17 cellular contexts compared by ENCODE assay signal in the genomic region with DNA sequence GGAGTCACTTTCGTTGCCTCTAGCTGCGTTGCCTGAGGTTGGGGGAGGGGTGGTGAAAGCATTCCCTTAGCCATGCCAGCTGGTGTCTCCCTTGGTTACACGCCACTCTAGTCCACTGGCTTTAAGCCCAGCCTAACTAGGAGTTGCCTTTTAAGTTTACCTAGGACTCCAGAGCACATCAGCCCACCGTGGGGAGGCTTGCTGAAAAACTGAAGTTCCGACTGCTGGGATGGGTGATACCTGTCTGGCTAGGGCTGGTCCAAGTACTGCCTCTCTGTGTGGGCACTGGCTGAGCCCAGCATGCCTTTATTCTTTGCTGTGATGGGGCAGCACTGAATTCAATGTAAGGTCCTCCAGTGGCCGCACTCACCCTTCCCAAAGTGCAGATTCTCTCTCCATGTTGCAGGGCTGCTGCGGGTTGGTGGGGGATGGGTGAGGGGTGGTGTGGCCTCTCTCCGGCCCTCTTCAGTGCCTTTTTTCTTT. TPM values are rescaled to one million over a fixed set of nuclear protein-coding genes. Genes with fewer than 3 reads are reported as not detected.
DNase-seq lines count a peak whose midpoint lies in the region; ATAC-seq, FAIRE-seq and TF ChIP-seq lines count a peak whose summit lies in the region.
"Had no signal": no experiment of that assay in that cellular context is flagged by ENCODE, and none has a peak within 500 bp of the region (broad histone marks: within the 10 kb centered on the region; RNA-seq: fewer than 3 reads in every experiment).

No MANE protein-coding gene starts in this region.

- H3K4me2 ChIP-seq in H1 (ENCODE audit: insufficient read depth in 1 of 2, low read depth in 2 of 2, low read length in 2 of 2): peak overlapping the region; percentile 49 to 55

- WGBS in H1 (ENCODE audit: extremely low coverage in 1 of 2, insufficient coverage in 1 of 2, insufficient read length in 1 of 2, insufficient replicate concordance in 2 of 2, low coverage in 1 of 2, low lambda C conversion rate in 2 of 2, missing lambda C conversion rate in 1 of 2), 2 experiments: 64% methylated on average over 8 of the region's 8 CpGs; no CpG with 5 or more reads in 1 of the 2 experiments
- WGBS in stomach, 5 donors: 56 to 71% (median 64%) methylated on average over 7 to 8 of the region's 8 CpGs

- H3K79me1 ChIP-seq in H1 (ENCODE audit: low read depth, low read length): no peaks in the 10 kb centered on the region

- H2BK120ac ChIP-seq in H1 (replicated peaks; ENCODE audit: low read depth, low read length): peak overlapping the region; percentile 33

- POLR2A ChIA-PET in H1 (lab: Charles Lee; ENCODE audit: partially characterized antibody): interaction anchor here (0.5 kb wide), 1 partner anchor 84 kb away, joined by 3 read pairs; no protein-coding TSS in a partner anchor

- TF ChIP-seq RAD21 in H1 (IDR thresholded peaks at IDR 0.05 in 1 of 2, conservative IDR thresholded peaks at IDR 0.05 in 1 of 2; ENCODE audit: low read depth in 2 of 2, low read length in 2 of 2): no peak

- peak overlapping the region; percentile 88; the same call in 1 of the 2 replicates for H2BK12ac ChIP-seq in H1 (ENCODE audit: low read depth, low read length)

- H3K27me3 ChIP-seq in H1 (replicated peaks in 1 of 4; ENCODE audit: control insufficient read depth in 3 of 4, extremely low read depth in 1 of 4, insufficient read depth in 3 of 4, low read length in 3 of 4) (no peaks in the 10 kb centered on the region; a peak in 3 of 7 replicates), stomach (no peaks in the 10 kb centered on the region)
- H3K27me3 ChIP-seq: pancreas, Peyer's patch had no signal

- no peak overlapping the region for H4K8ac ChIP-seq in H1 (ENCODE audit: extremely low read depth, insufficient read depth, low read length)

- FAIRE-seq in H1 (lab: Jason Lieb, UNC): no peak
- FAIRE-seq: endothelial cell of umbilical vein, kidney, pancreas had no signal

- peak overlapping the region; percentile 54; the same call in 1 of the 2 replicates for H2BK5ac ChIP-seq in H1 (ENCODE audit: low read depth, low read length)

- ATAC-seq in HG03097 (IDR thresholded peaks at IDR 0.05; ENCODE audit: low FRiP score, unreplicated experiment): no peak
- ATAC-seq: mucosa of descending colon; pancreas; stimulated activated naive CD8-positive, alpha-beta T cell treated with anti-CD3 and anti-CD28 coated beads, Interleukin-15, amount 100 ng/mL, for 72 hours had no signal

- no peak overlapping the region for H3K4ac ChIP-seq in H1 (replicated peaks; ENCODE audit: insufficient read length, low read depth, low read length)

- no peak overlapping the region for H3K23ac ChIP-seq in H1 (ENCODE audit: insufficient read length)

- peak overlapping the region; percentile 84 for H3K18ac ChIP-seq in H1 (ENCODE audit: extremely low read depth, low read length)

- peak overlapping the region; percentile 77 for H4K91ac ChIP-seq in H1 (replicated peaks; ENCODE audit: insufficient read length, low read length)

- H3K9ac ChIP-seq in H1 (replicated peaks in 1 of 4; ENCODE audit: extremely low read depth in 1 of 4, low read depth in 3 of 4, low read length in 3 of 4): no peak overlapping the region

- peak overlapping the region; percentile 48 for H2AFZ ChIP-seq in H1 (ENCODE audit: low read length)

- H2AK5ac ChIP-seq in H1 (ENCODE audit: low read depth, low read length): no peak overlapping the region

- H4K5ac ChIP-seq in H1 (ENCODE audit: insufficient read length, low read depth, low read length): no peak overlapping the region

- CTCF ChIA-PET in H1 (lab: Charles Lee; ENCODE audit: partially characterized antibody): interaction anchor here (0.7 to 4.4 kb wide), 13 partner anchors 9 to 119 kb away, joined by 3 to 39 read pairs (median 4); a partner anchor contains a TSS

- H3K4me1 ChIP-seq in H1 (replicated peaks in 1 of 4; ENCODE audit: control insufficient read depth in 3 of 4, insufficient read depth in 4 of 4, low read length in 3 of 4) (peaks cover 4 to 12% (median 9%) of the 10 kb centered on the region in 4 experiments), stomach (no peaks in the 10 kb centered on the region)
- H3K4me1 ChIP-seq: pancreas, Peyer's patch had no signal

- H4K20me1 ChIP-seq in H1 (replicated peaks in 1 of 2; ENCODE audit: control insufficient read depth in 1 of 2, insufficient read depth in 2 of 2, low read length in 2 of 2): no peaks in the 10 kb centered on the region

- TF ChIP-seq EP300 in H1 (IDR thresholded peaks at IDR 0.05; ENCODE audit: borderline replicate concordance in 1 of 2, low read depth in 2 of 2, low read length in 2 of 2) (no peak), stomach (IDR thresholded peaks at IDR 0.05) (no peak)

- H3K36me3 ChIP-seq in H1 (ENCODE audit: control insufficient read depth in 2 of 4, insufficient read depth in 4 of 4, low read length in 3 of 4) (no peaks in the 10 kb centered on the region), stomach (no peaks in the 10 kb centered on the region)
- H3K36me3 ChIP-seq: pancreas, Peyer's patch had no signal

- no peaks in the 10 kb centered on the region for H3K9me3 ChIP-seq in H1 (ENCODE audit: insufficient read depth in 2 of 2, low read depth in 1 of 2, low read length in 1 of 2)
- peaks cover 0 to 5% (median 0%) of the 10 kb centered on the region in 4 donors for H3K9me3 ChIP-seq in stomach
- H3K9me3 ChIP-seq: mucosa of descending colon, pancreas, Peyer's patch had no signal

- no peak overlapping the region for H2BK15ac ChIP-seq in H1 (ENCODE audit: low read length)

- intact Hi-C loops in stomach (cut with DNase I; ENCODE audit: low total_unique reads): no loop called here

- no peak overlapping the region for H3K56ac ChIP-seq in H1 (replicated peaks; ENCODE audit: insufficient read length, low read depth, low read length)

- H3K27ac ChIP-seq in H1 (ENCODE audit: low read depth, low read length): no peak overlapping the region
- no peak overlapping the region for H3K27ac ChIP-seq in stomach
- H3K27ac ChIP-seq: pancreas, Peyer's patch had no signal

- no peak for TF ChIP-seq CTCF in H1 (IDR thresholded peaks at IDR 0.05; ENCODE audit: control extremely low read depth in 1 of 3, insufficient read depth in 1 of 3, low read depth in 1 of 3, low read length in 3 of 3)
- no peak for TF ChIP-seq CTCF in stomach (IDR thresholded peaks at IDR 0.05)

- peak; percentile 48 for DNase-seq in activated CD8-positive, alpha-beta memory T cell treated with anti-CD3 and anti-CD28 coated beads for 24 hours
- no peak for DNase-seq in activated CD8-positive, alpha-beta memory T cell treated with anti-CD3 and anti-CD28 coated beads, Interleukin-2, amount 50 U/mL, for 4 hours
- peak; percentile 68 for DNase-seq in NCI-H2171 (lab: John Stamatoyannopoulos, UW)
- DNase-seq in H1 (ENCODE audit: low read depth in 1 of 2, low spot score in 2 of 2): peak in 1 of 2 experiments; percentile 61
- DNase-seq in stomach: peak; percentile 1
- no peak for DNase-seq in NCI-H128 (lab: John Stamatoyannopoulos, UW; ENCODE audit: unreplicated experiment)
- no peak for DNase-seq in GOT3 (lab: John Stamatoyannopoulos, UW)
- DNase-seq: kidney; NCI-H2081 treated with DMSO at 0.1 percent for 48 hours; stimulated activated naive CD8-positive, alpha-beta T cell treated with anti-CD3 and anti-CD28 coated beads, Interleukin-15, amount 100 ng/mL, for 72 hours had no signal

- H3K79me2 ChIP-seq in H1 (ENCODE audit: control insufficient read depth in 1 of 2, insufficient read depth in 2 of 2, low read length in 2 of 2): no peaks in the 10 kb centered on the region

- peak overlapping the region in 1 of 4 experiments; percentile 18; a peak in 1 of 8 replicates for H3K4me3 ChIP-seq in H1 (ENCODE audit: extremely low read depth in 1 of 4, insufficient read depth in 2 of 4, low read depth in 3 of 4, low read length in 4 of 4)
- H3K4me3 ChIP-seq in stomach: no peak overlapping the region
- H3K4me3 ChIP-seq: mucosa of descending colon, pancreas, Peyer's patch had no signal

- no peak overlapping the region for H3K14ac ChIP-seq in H1 (ENCODE audit: insufficient read length)

- H3K23me2 ChIP-seq in H1 (ENCODE audit: low read depth, low read length): no peaks in the 10 kb centered on the region

- TF ChIP-seq POLR2A in H1 (IDR thresholded peaks at IDR 0.05; ENCODE audit: control extremely low read depth in 1 of 2, low read depth in 2 of 2, low read length in 2 of 2) (no peak), stomach (IDR thresholded peaks at IDR 0.05) (no peak)

- H2BK20ac ChIP-seq in H1 (ENCODE audit: low read length): peak overlapping the region; percentile 40

TF ChIP-seq in H1, 55 proteins besides CTCF, POLR2A, EP300 and RAD21 (continues in another document):
- no peak for TF ChIP-seq POLR2AphosphoS5 (IDR thresholded peaks at IDR 0.05; ENCODE audit: low read depth, low read length)
- TF ChIP-seq SIN3A (conservative IDR thresholded peaks at IDR 0.05 in 1 of 2, IDR thresholded peaks at IDR 0.05 in 1 of 2; ENCODE audit: low read depth in 1 of 2, low read length in 2 of 2): peak in 1 of 2 experiments; percentile 51; a peak in 1 of 4 replicates
- TF ChIP-seq HDAC6 (IDR thresholded peaks at IDR 0.05; ENCODE audit: low read depth, low read length): no peak

RNA-seq across cellular contexts. Expression of a gene that starts 11.8 kb away (rescaled TPM):
- 1.8 and 2.0 TPM in 2 replicates for total RNA-seq in H1 (2021; fragmentation: NEBNext Ultra II Directional; extraction: Animal tissue kit (Norgen Biotek cat#: 25700))
- polyA plus RNA-seq in H1 (2011; rRNA removed): 2.0 and 3.6 TPM in 2 replicates
- polyA plus RNA-seq in H1 (2011; cell fraction: cytosol; rRNA removed): 3.3 TPM
- 4.8 TPM for polyA plus RNA-seq in H1 (2011; cell fraction: nucleus; rRNA removed)
- 1.4 to 4.3 TPM (median 1.9 TPM) in 4 replicates for polyA plus RNA-seq in H1 (2012, experiment 1 of 2)
- 0.51 TPM for polyA plus RNA-seq in H1 (2012, experiment 2 of 2)
- polyA plus RNA-seq in H1 (2013, experiment 1 of 2): 3.7 TPM
- 3.3 TPM for polyA plus RNA-seq in H1 (2013, experiment 2 of 2)
- 2.5 and 5.5 TPM in 2 replicates for polyA minus RNA-seq in H1 (2011; rRNA and poly(A)+ RNA removed)
- 2.0 TPM for polyA minus RNA-seq in H1 (2011; cell fraction: cytosol; rRNA and poly(A)+ RNA removed)
- 2.4 TPM for polyA minus RNA-seq in H1 (2011; cell fraction: nucleus; rRNA and poly(A)+ RNA removed)
- total RNA-seq in stomach: 10 to 100 TPM in 1 of 5 donors, 1 to 10 TPM in 3, under 1 TPM in 1; 0.45 to 99.2 (median 4.1) TPM
- polyA plus RNA-seq in stomach: 10 to 100 TPM in 1 of 3 donors, 1 to 10 TPM in 2; 1.1 to 18.1 (median 4.2) TPM
- total RNA-seq: chondrocyte had no signal
- polyA plus RNA-seq: AG04450 had no signal

RNA-seq across cellular contexts. Expression of a gene that starts 54.6 kb away (rescaled TPM):
- not detected in 2 replicates for total RNA-seq in H1 (2021; fragmentation: NEBNext Ultra II Directional; extraction: Animal tissue kit (Norgen Biotek cat#: 25700))
- polyA plus RNA-seq in H1 (2011; rRNA removed): not detected in 2 replicates
- polyA plus RNA-seq in H1 (2011; cell fraction: cytosol; rRNA removed): not detected
- not detected for polyA plus RNA-seq in H1 (2011; cell fraction: nucleus; rRNA removed)
- not detected in 4 replicates for polyA plus RNA-seq in H1 (2012, experiment 1 of 2)
- not detected for polyA plus RNA-seq in H1 (2012, experiment 2 of 2)
- polyA plus RNA-seq in H1 (2013, experiment 1 of 2): not detected
- polyA plus RNA-seq in H1 (2013, experiment 2 of 2): not detected
- not detected in 2 replicates for polyA minus RNA-seq in H1 (2011; rRNA and poly(A)+ RNA removed)
- polyA minus RNA-seq in H1 (2011; cell fraction: cytosol; rRNA and poly(A)+ RNA removed): not detected
- not detected for polyA minus RNA-seq in H1 (2011; cell fraction: nucleus; rRNA and poly(A)+ RNA removed)
- total RNA-seq in stomach: 1 to 10 TPM in 1 of 5 donors, not detected in 4; 1.1 TPM
- under 1 TPM in 2 of 3 donors, not detected in 1; 0.05 to 0.12 TPM for polyA plus RNA-seq in stomach
- total RNA-seq: chondrocyte, endothelial cell of umbilical vein, kidney, pancreas, Peyer's patch had no signal
- polyA plus RNA-seq: AG04450, endothelial cell of umbilical vein, pancreas had no signal

Comparison
In these comparisons a context has a peak if more than half of its experiments do, and no peak if none do; other contexts are left out.
1. DNase-seq: peak in activated CD8-positive, alpha-beta memory T cell treated with anti-CD3 and anti-CD28 coated beads for 24 hours (single experiment), NCI-H2171 (single experiment) and stomach (single experiment); none in activated CD8-positive, alpha-beta memory T cell treated with anti-CD3 and anti-CD28 coated beads, Interleukin-2, amount 50 U/mL, for 4 hours (single experiment), NCI-H128 (single experiment) and GOT3 (single experiment).